ENCODE assay signal across 24 cellular contexts in the genomic region with DNA sequence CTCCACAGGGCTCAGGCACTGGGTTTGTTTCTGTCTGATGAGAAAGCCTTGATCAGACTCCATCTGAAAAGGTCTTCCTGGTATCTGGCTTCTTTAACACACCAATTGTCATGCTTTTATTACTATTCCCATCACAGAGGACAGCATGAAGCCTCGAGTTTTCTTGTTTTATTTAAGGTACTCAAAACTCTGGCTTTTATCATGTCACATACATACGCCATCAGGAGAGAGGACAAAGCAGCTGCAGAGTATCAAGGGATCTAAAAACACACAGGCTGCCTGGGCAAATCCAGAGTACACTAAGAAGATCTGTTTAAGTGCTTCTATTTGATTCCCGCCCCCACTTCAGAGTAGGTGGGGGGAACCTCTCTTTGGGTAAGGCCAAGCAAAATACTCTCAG.
"Had no signal": no experiment of that assay in that cellular context is flagged by ENCODE, and none has a peak within 500 bp of the region (broad histone marks: within the 10 kb centered on the region; RNA-seq: fewer than 3 reads in every experiment).

No MANE protein-coding gene starts in this region.

- H3K27me3 ChIP-seq: esophagus muscularis mucosa, hepatocyte, right lobe of liver, tibial artery had no signal

- DNase-seq: activated CD4-positive, alpha-beta memory T cell treated with anti-CD3 and anti-CD28 coated beads for 36 hours; activated CD4-positive, alpha-beta T cell treated with anti-CD3 and anti-CD28 coated beads for 4 hours; activated CD4-positive, CD25-positive, alpha-beta regulatory T cell; activated effector memory CD4-positive, alpha-beta T cell treated with Interleukin-2 at 50 U/mL for 16 hours; activated naive CD4-positive, alpha-beta T cell treated with anti-CD3 and anti-CD28 coated beads for 36 hours; activated naive CD8-positive, alpha-beta T cell treated with anti-CD3 and anti-CD28 coated beads, Interleukin-2, amount 10 ng/mL, durations not matched to agents 7 days and 5 days; activated T-cell treated with anti-CD3 and anti-CD28 coated beads, Interleukin-2, amount 50 U/mL, for 48 hours; amniotic stem cell; cerebellar nuclear complex; glutamatergic neuron; immature natural killer cell; lower lobe of right lung; mesendoderm; mucosa of descending colon; nephron progenitor cell; posterior cingulate gyrus; right lobe of liver; stimulated activated CD4-positive, alpha-beta T cell treated with anti-CD3 and anti-CD28 coated beads, Interleukin-1b, Interleukin-23, amount 100 ng/mL, for 48 hours; stimulated activated naive CD8-positive, alpha-beta T cell treated with anti-CD3 and anti-CD28 coated beads, Interleukin-15, amount 100 ng/mL, for 72 hours; tibial artery had no signal

- H3K36me3 ChIP-seq: esophagus muscularis mucosa, lower lobe of right lung, right lobe of liver, tibial artery had no signal

- H3K27ac ChIP-seq: coronary artery, hepatocyte, lower lobe of right lung, right lobe of liver, skin epidermis, tibial artery had no signal

- H3K9me3 ChIP-seq: esophagus muscularis mucosa, lower lobe of right lung, mucosa of descending colon, right lobe of liver, tibial artery had no signal

- H3K4me2 ChIP-seq: hepatocyte had no signal

- H3K4me3 ChIP-seq: coronary artery, esophagus muscularis mucosa, hepatocyte, lower lobe of right lung, mucosa of descending colon, right lobe of liver, skin epidermis, tibial artery had no signal

- H2AFZ ChIP-seq: hepatocyte had no signal

- H3K4me1 ChIP-seq: lower lobe of right lung, right lobe of liver had no signal
